Comparison of ENCODE assay signal across 16 cellular contexts in the genomic region with DNA sequence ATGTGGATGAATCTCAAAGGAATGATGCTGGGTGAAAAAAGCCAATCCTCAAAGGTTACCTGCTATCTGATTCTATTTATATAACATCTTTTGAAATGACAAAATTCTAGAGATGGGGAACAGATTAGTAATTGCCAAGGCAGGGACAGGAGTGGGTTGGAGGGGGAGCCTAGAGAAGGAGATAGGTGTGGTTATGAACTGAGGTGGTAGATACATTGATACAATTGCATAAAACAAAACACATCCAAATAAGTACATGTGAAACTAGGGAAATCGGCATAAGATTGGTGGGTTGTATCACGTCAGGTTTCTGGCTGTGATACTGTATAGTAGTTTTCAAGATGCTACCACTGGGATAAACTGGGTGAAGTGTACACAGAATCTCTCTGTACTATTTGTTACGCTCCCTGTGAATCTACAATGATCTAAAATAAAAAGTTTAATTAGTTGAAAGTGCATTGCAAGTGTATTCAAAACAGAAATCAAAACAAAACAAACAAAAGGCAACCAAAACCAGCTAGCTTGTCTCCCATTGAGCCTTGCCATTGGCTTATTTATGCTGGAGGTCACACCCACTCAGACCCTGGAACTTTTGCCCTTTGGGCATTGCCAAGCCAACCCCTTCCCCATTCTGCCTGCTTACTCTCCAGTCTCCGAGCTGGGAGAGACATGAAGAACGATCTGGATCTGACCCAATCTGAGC. TPM values are rescaled to one million over a fixed set of nuclear protein-coding genes. Genes with fewer than 3 reads are reported as not detected.
DNase-seq lines count a peak whose midpoint lies in the region; ATAC-seq and TF ChIP-seq lines count a peak whose summit lies in the region.
"Had no signal": no experiment of that assay in that cellular context is flagged by ENCODE, and none has a peak within 500 bp of the region (broad histone marks: within the 10 kb centered on the region; RNA-seq: fewer than 3 reads in every experiment).

No MANE protein-coding gene starts in this region.

- H3K9ac ChIP-seq in MM.1S (ENCODE audit: low read length) = no peak overlapping the region

- H3K4me3 ChIP-seq in MM.1S (ENCODE audit: low read length) = no peak overlapping the region
- H3K4me3 ChIP-seq: psoas muscle, SK-N-MC, upper lobe of right lung had no signal

- peak; percentile 29 to 40 for DNase-seq in stimulated activated CD4-positive, alpha-beta T cell treated with anti-CD3 and anti-CD28 coated beads, Interleukin-15, amount 100 ng/mL, for 48 hours (ENCODE audit: low read depth in 2 of 2)
- DNase-seq in stimulated activated CD4-positive, alpha-beta T cell treated with anti-CD3 and anti-CD28 coated beads, Interleukin-12 subunit alpha, Interleukin-12 subunit beta, amount 100 ng/mL, for 4 hours = no peak
- DNase-seq in activated B cell treated with CpG ODN at 0.5 μM for 24 hours (no peak), NOMO-1 treated with dmso at 0.1 percent for 144 hours (lab: John Stamatoyannopoulos, UW; ENCODE audit: unreplicated experiment) (no peak), MM.1S (no peak), ureter (ENCODE audit: low spot score) (no peak)
- no peak for DNase-seq in central memory CD8-positive, alpha-beta T cell (ENCODE audit: low spot score in 2 of 2)
- no peak for DNase-seq in stimulated activated naive CD8-positive, alpha-beta T cell treated with anti-CD3 and anti-CD28 coated beads, Interleukin-15, amount 100 ng/mL, for 72 hours
- DNase-seq: erythroblast, kidney glomerular epithelial cell, NCI-H2171, psoas muscle, upper lobe of right lung, WERI-Rb-1 had no signal

- peaks cover 13% of the 10 kb centered on the region for H3K36me3 ChIP-seq in MM.1S (replicated peaks; ENCODE audit: insufficient read depth, low read length)
- H3K36me3 ChIP-seq: upper lobe of right lung, WERI-Rb-1 had no signal

- POLR2A ChIA-PET in activated B cell treated with CpG ODN at 0.5 μM for 24 hours (lab: Charles Lee) = interaction anchor here (0.8 to 2.6 kb wide), 8 partner anchors 10 to 50 kb away, joined by 3 to 26 read pairs (median 8); a partner anchor contains a TSS

- intact Hi-C loops in activated B cell treated with CpG ODN at 0.5 μM for 24 hours (cut with micrococcal nuclease) = no loop called here

- no peaks in the 10 kb centered on the region for H3K9me3 Mint-ChIP-seq in activated B cell treated with CpG ODN at 0.5 μM for 24 hours
- H3K9me3 Mint-ChIP-seq in central memory CD8-positive, alpha-beta T cell = no peaks in the 10 kb centered on the region
- no peaks in the 10 kb centered on the region for H3K9me3 Mint-ChIP-seq in stimulated activated naive CD8-positive, alpha-beta T cell treated with anti-CD3 and anti-CD28 coated beads, Interleukin-15, amount 100 ng/mL, for 72 hours

- H2AFZ ChIP-seq in MM.1S (ENCODE audit: low read length) = no peak overlapping the region

- TF ChIP-seq CTCF in activated B cell treated with CpG ODN at 0.5 μM for 24 hours (IDR thresholded peaks at IDR 0.05) (no peak), MM.1S (IDR thresholded peaks at IDR 0.05; ENCODE audit: low read length) (no peak)

- 0 out of 2 replicates have a peak, but pooled peaks cover 2% of the 10 kb centered on the region for H4K20me1 ChIP-seq in MM.1S (ENCODE audit: insufficient read depth, low read length)

- peaks cover 18% of the 10 kb centered on the region for H3F3A ChIP-seq in MM.1S (ENCODE audit: insufficient read depth, low read length)

- H3K4me2 ChIP-seq in MM.1S (ENCODE audit: low read depth, low read length) = no peak overlapping the region

- ATAC-seq in activated B cell treated with CpG ODN at 0.5 μM for 24 hours (ENCODE audit: low read depth) = peak; percentile 33
- peak; percentile 57 for ATAC-seq in central memory CD8-positive, alpha-beta T cell (replicated peaks; ENCODE audit: extremely low read depth, poor library complexity, severe bottlenecking)
- ATAC-seq in stimulated activated naive CD8-positive, alpha-beta T cell treated with anti-CD3 and anti-CD28 coated beads, Interleukin-15, amount 100 ng/mL, for 72 hours = peak; percentile 77
- ATAC-seq: psoas muscle, upper lobe of right lung had no signal

- H3K27ac Mint-ChIP-seq in activated B cell treated with CpG ODN at 0.5 μM for 24 hours = peak overlapping the region; percentile 82
- peak overlapping the region; percentile 80 for H3K27ac Mint-ChIP-seq in central memory CD8-positive, alpha-beta T cell (ENCODE audit: low read depth)
- no peak overlapping the region for H3K27ac Mint-ChIP-seq in stimulated activated naive CD8-positive, alpha-beta T cell treated with anti-CD3 and anti-CD28 coated beads, Interleukin-15, amount 100 ng/mL, for 72 hours

- H3K4me3 Mint-ChIP-seq in activated B cell treated with CpG ODN at 0.5 μM for 24 hours = peak overlapping the region; percentile 66
- H3K4me3 Mint-ChIP-seq in central memory CD8-positive, alpha-beta T cell = peak overlapping the region; percentile 39
- peak overlapping the region; percentile 13 to 59 for H3K4me3 Mint-ChIP-seq in stimulated activated naive CD8-positive, alpha-beta T cell treated with anti-CD3 and anti-CD28 coated beads, Interleukin-15, amount 100 ng/mL, for 72 hours

- peaks cover 95% of the 10 kb centered on the region for H3K79me2 ChIP-seq in MM.1S (ENCODE audit: low read length)

- H3K9me2 ChIP-seq in MM.1S (replicated peaks; ENCODE audit: insufficient read depth, low read length) = no peaks in the 10 kb centered on the region

- H3K4me1 Mint-ChIP-seq in activated B cell treated with CpG ODN at 0.5 μM for 24 hours = peaks cover 76% of the 10 kb centered on the region
- H3K4me1 Mint-ChIP-seq in central memory CD8-positive, alpha-beta T cell = peaks cover 61% of the 10 kb centered on the region
- H3K4me1 Mint-ChIP-seq in stimulated activated naive CD8-positive, alpha-beta T cell treated with anti-CD3 and anti-CD28 coated beads, Interleukin-15, amount 100 ng/mL, for 72 hours = peaks cover 69% of the 10 kb centered on the region

- no peaks in the 10 kb centered on the region for H3K27me3 ChIP-seq in MM.1S (replicated peaks; ENCODE audit: insufficient read depth, low read length)
- H3K27me3 ChIP-seq: upper lobe of right lung had no signal

- peaks cover 63% of the 10 kb centered on the region for H3K4me1 ChIP-seq in MM.1S (ENCODE audit: low read length)
- H3K4me1 ChIP-seq: psoas muscle had no signal

- no peaks in the 10 kb centered on the region for H3K9me3 ChIP-seq in MM.1S (replicated peaks; ENCODE audit: insufficient read depth, low read length)
- H3K9me3 ChIP-seq: psoas muscle, upper lobe of right lung had no signal

- no peak overlapping the region for H3K27ac ChIP-seq in MM.1S (ENCODE audit: low read length)
- H3K27ac ChIP-seq: psoas muscle, SK-N-MC, upper lobe of right lung, WERI-Rb-1 had no signal

- no peaks in the 10 kb centered on the region for H3K27me3 Mint-ChIP-seq in activated B cell treated with CpG ODN at 0.5 μM for 24 hours
- no peaks in the 10 kb centered on the region for H3K27me3 Mint-ChIP-seq in central memory CD8-positive, alpha-beta T cell
- no peaks in the 10 kb centered on the region for H3K27me3 Mint-ChIP-seq in stimulated activated naive CD8-positive, alpha-beta T cell treated with anti-CD3 and anti-CD28 coated beads, Interleukin-15, amount 100 ng/mL, for 72 hours

- CTCF ChIA-PET in activated B cell treated with CpG ODN at 0.5 μM for 24 hours (lab: Charles Lee) = interaction anchor here (1.2 to 2.3 kb wide), 2 partner anchors 26 to 60 kb away, joined by 4 to 9 read pairs; no protein-coding TSS in a partner anchor

- peaks cover 66% of the 10 kb centered on the region for H3K36me3 Mint-ChIP-seq in activated B cell treated with CpG ODN at 0.5 μM for 24 hours (ENCODE audit: low read depth)
- peaks cover 52% of the 10 kb centered on the region for H3K36me3 Mint-ChIP-seq in central memory CD8-positive, alpha-beta T cell (ENCODE audit: insufficient read depth)

RNA-seq across cellular contexts. Expression of a gene that starts 27.8 kb away (rescaled TPM):
- total RNA-seq in activated B cell treated with CpG ODN at 0.5 μM for 24 hours (98.3 and 99.3 TPM in 2 replicates), ureter (10.4 TPM)
- total RNA-seq: chondrocyte had no signal

Comparison
In these comparisons a context has a peak if more than half of its experiments do, and no peak if none do; other contexts are left out.
1. DNase-seq: peak in stimulated activated CD4-positive, alpha-beta T cell treated with anti-CD3 and anti-CD28 coated beads, Interleukin-15, amount 100 ng/mL, for 48 hours (2 of 2); none in stimulated activated CD4-positive, alpha-beta T cell treated with anti-CD3 and anti-CD28 coated beads, Interleukin-12 subunit alpha, Interleukin-12 subunit beta, amount 100 ng/mL, for 4 hours (single experiment), activated B cell treated with CpG ODN at 0.5 μM for 24 hours (single experiment), central memory CD8-positive, alpha-beta T cell (0 of 2), stimulated activated naive CD8-positive, alpha-beta T cell treated with anti-CD3 and anti-CD28 coated beads, Interleukin-15, amount 100 ng/mL, for 72 hours (0 of 2), NOMO-1 treated with dmso at 0.1 percent for 144 hours (single experiment), MM.1S (single experiment) and ureter (single experiment).
2. H3K27ac Mint-ChIP-seq: peak in activated B cell treated with CpG ODN at 0.5 μM for 24 hours (single experiment) and central memory CD8-positive, alpha-beta T cell (single experiment); none in stimulated activated naive CD8-positive, alpha-beta T cell treated with anti-CD3 and anti-CD28 coated beads, Interleukin-15, amount 100 ng/mL, for 72 hours (0 of 2).
3. Peak in every context shown above with its lines, with median percentiles within 50 percentile points of each other: ATAC-seq and H3K4me3 Mint-ChIP-seq.